ENCODE assay signal across 1 cellular context in the genomic region with DNA sequence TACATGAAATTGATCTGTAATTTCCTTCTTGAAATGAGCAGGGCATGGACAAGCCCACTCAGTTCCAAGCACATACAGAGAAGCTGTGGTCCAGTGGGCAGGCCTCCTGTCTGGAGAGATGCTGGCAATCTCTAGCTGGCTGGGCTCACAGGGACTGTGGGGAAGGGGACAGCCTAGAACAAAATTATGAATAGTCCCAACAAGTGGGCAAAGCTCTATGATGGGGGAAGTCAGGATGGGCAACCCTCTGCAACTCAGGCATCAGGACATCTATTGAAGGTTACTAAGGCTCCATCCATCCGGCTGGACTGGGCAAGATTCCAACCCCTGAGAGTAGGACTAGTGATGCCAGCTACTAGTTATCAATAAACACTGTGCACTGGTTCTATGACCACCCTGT.
TF ChIP-seq lines count a peak whose summit lies in the region.

No MANE protein-coding gene starts in this region.

TF ChIP-seq in IMR-90, 13 proteins besides CTCF, POLR2A, EP300 and RAD21 (continued from another document):
- TF ChIP-seq SMC3 (IDR thresholded peaks at IDR 0.05; ENCODE audit: low read depth, low read length) (no peak), RCOR1 (IDR thresholded peaks at IDR 0.05; ENCODE audit: insufficient replicate concordance, low read length) (no peak), BHLHE40 (IDR thresholded peaks at IDR 0.05; ENCODE audit: low read depth, low read length) (no peak), MAZ (IDR thresholded peaks at IDR 0.05; ENCODE audit: borderline replicate concordance, low read depth, low read length) (no peak), RFX5 (IDR thresholded peaks at IDR 0.05; ENCODE audit: low read depth, low read length) (no peak), USF2 (IDR thresholded peaks at IDR 0.05; ENCODE audit: low read depth, low read length) (no peak)
